In genomic region chr11:125170406-125171031, GRCh38 we compare ENCODE assay signal across 10 cellular contexts. TPM values are rescaled to one million over a fixed set of nuclear protein-coding genes. Genes with fewer than 3 reads are reported as not detected.
A peak's percentile ranks its signal among the peaks of the same experiment; 100 is the strongest.
DNase-seq lines count a peak whose midpoint lies in the region; ATAC-seq, FAIRE-seq and TF ChIP-seq lines count a peak whose summit lies in the region.
"Had no signal": no experiment of that assay in that cellular context is flagged by ENCODE, and none has a peak within 500 bp of the region (broad histone marks: within the 10 kb centered on the region; RNA-seq: fewer than 3 reads in every experiment).

No MANE protein-coding gene starts in this region.

- no peak for TF ChIP-seq EP300 in K562 (IDR thresholded peaks at IDR 0.05; ENCODE audit: low read length)

- ATAC-seq in K562 (peak; percentile 23; the same call in 2 of the 3 replicates), psoas muscle (peak in 3 of 4 donors; percentile 17 to 38 (median 25))

- CTCF ChIA-PET in K562 (lab: Yijun Ruan, JAX; ENCODE audit: low intra/inter-chr PET ratio): no interaction called here

- H3K27ac ChIP-seq in K562 (ENCODE audit: extremely low read depth, low read depth, low read length): no peak overlapping the region
- H3K27ac ChIP-seq in right atrium auricular region: peak overlapping the region; percentile 87 to 90
- H3K27ac ChIP-seq in psoas muscle: peak overlapping the region; percentile 89

- no peak for TF ChIP-seq CTCF in K562 (IDR thresholded peaks at IDR 0.05 in 2 of 3, conservative IDR thresholded peaks at IDR 0.05 in 1 of 3; ENCODE audit: insufficient read depth in 2 of 3, low read depth in 1 of 3, low read length in 3 of 3)
- no peak for TF ChIP-seq CTCF in right atrium auricular region (IDR thresholded peaks at IDR 0.05)
- no peak for TF ChIP-seq CTCF in psoas muscle (IDR thresholded peaks at IDR 0.05)

- H3K4me2 ChIP-seq in K562 (ENCODE audit: insufficient read depth, low read length): no peak overlapping the region

- H3K36me3 ChIP-seq in K562 (ENCODE audit: control insufficient read depth, insufficient read depth, low read length) (no peaks in the 10 kb centered on the region), right atrium auricular region (no peaks in the 10 kb centered on the region), psoas muscle (ENCODE audit: insufficient read depth in 1 of 2, low read depth in 1 of 2) (no peaks in the 10 kb centered on the region)

- POLR2A ChIA-PET in K562 (lab: Yijun Ruan, JAX): no interaction called here

- 3% methylated on average over 8 of the region's 13 CpGs for WGBS in K562 (ENCODE audit: insufficient coverage, low coverage, missing lambda C conversion rate)
- WGBS in psoas muscle, 3 donors: 13 to 35% (median 21%) methylated on average over 13 of the region's 13 CpGs

- TF ChIP-seq RAD21 in K562 (CRISPR knock-in tag; conservative IDR thresholded peaks at IDR 0.05 in 1 of 2, IDR thresholded peaks at IDR 0.05 in 1 of 2): no peak

- H4K20me1 ChIP-seq in K562 (replicated peaks; ENCODE audit: control insufficient read depth, insufficient read depth, low read length): no peaks in the 10 kb centered on the region

- H3K9me1 ChIP-seq in K562 (ENCODE audit: control insufficient read depth, insufficient read depth, low read length): no peaks in the 10 kb centered on the region

- H3K27me3 ChIP-seq in K562 (ENCODE audit: control insufficient read depth in 2 of 2, insufficient read depth in 2 of 2, low read length in 2 of 2): peaks cover 35 to 69% of the 10 kb centered on the region in 2 experiments; a peak in 4 of 5 replicates
- no peaks in the 10 kb centered on the region for H3K27me3 ChIP-seq in right atrium auricular region
- no peaks in the 10 kb centered on the region for H3K27me3 ChIP-seq in psoas muscle (ENCODE audit: insufficient read depth in 3 of 3, low read length in 2 of 3)

- H3K9ac ChIP-seq in K562 (ENCODE audit: insufficient read depth in 1 of 2, low read depth in 2 of 2, low read length in 2 of 2): no peak overlapping the region

- H2AFZ ChIP-seq in K562 (ENCODE audit: low read depth, low read length): peak overlapping the region; percentile 55; the same call in 1 of the 2 replicates

- no peak overlapping the region for H3K4me3 ChIP-seq in K562
- no peak overlapping the region for H3K4me3 ChIP-seq in right atrium auricular region
- peak overlapping the region; percentile 37 for H3K4me3 ChIP-seq in psoas muscle

- intact Hi-C loops in K562 (cut with micrococcal nuclease) (no loop called here), psoas muscle (cut with DNase I) (loop anchor here in 1 of 2 donors (5.0 kb wide), 1 partner anchor 42 kb away; no protein-coding TSS in a partner anchor)

- H3K79me2 ChIP-seq in K562 (ENCODE audit: control insufficient read depth, insufficient read depth, low read length): no peaks in the 10 kb centered on the region

- peak; percentile 79 for DNase-seq in DMS 273 treated with DMSO at 0.1 percent for 48 hours (lab: John Stamatoyannopoulos, UW)
- peak; percentile 37 to 50 (median 48) for DNase-seq in K562 (ENCODE audit: extremely low read depth in 1 of 4, low spot score in 3 of 4)
- DNase-seq in right atrium auricular region (ENCODE audit: low spot score): peak; percentile 79
- DNase-seq in psoas muscle: peak; percentile 58 to 76
- no peak for DNase-seq in NCI-H1105 treated with DMSO at 0.1 percent for 48 hours (lab: John Stamatoyannopoulos, UW)
- DNase-seq in GOT3 (lab: John Stamatoyannopoulos, UW): no peak
- no peak for DNase-seq in 8988T
- no peak for DNase-seq in NCI-H2029 treated with DMSO at 0.1 percent for 48 hours (lab: John Stamatoyannopoulos, UW)
- DNase-seq: activated naive CD4-positive, alpha-beta T cell treated with anti-CD3 and anti-CD28 coated beads for 36 hours had no signal

- FAIRE-seq in K562 (lab: Jason Lieb, UNC): no peak
- FAIRE-seq: frontal cortex had no signal

- no TSS peak for BruUV-seq in K562 (replicated peaks; lab: Mats Ljungman, UMichigan)

- in situ Hi-C loops in K562 (cut with MboI): no loop called here

- H3K9me3 ChIP-seq in K562 (replicated peaks; ENCODE audit: control insufficient read depth, insufficient read depth, low read depth, low read length) (no peaks in the 10 kb centered on the region), right atrium auricular region (no peaks in the 10 kb centered on the region), psoas muscle (no peaks in the 10 kb centered on the region)

- peaks cover 2 to 6% of the 10 kb centered on the region in 2 experiments; a peak in 3 of 5 replicates for H3K4me1 ChIP-seq in K562 (replicated peaks in 1 of 2; ENCODE audit: control insufficient read depth in 2 of 2, insufficient read depth in 2 of 2, low read length in 2 of 2)
- H3K4me1 ChIP-seq in right atrium auricular region: peaks cover 4 to 66% of the 10 kb centered on the region in 2 donors
- H3K4me1 ChIP-seq in psoas muscle: peaks cover 51% of the 10 kb centered on the region

- no peak for TF ChIP-seq POLR2A in K562 (conservative IDR thresholded peaks at IDR 0.05)

TF ChIP-seq in K562, 482 proteins besides CTCF, POLR2A, EP300 and RAD21:
- TF ChIP-seq KDM5B (IDR thresholded peaks at IDR 0.05; ENCODE audit: insufficient replicate concordance, low read depth, low read length) (no peak), DMBX1 (CRISPR knock-in tag; IDR thresholded peaks at IDR 0.05; ENCODE audit: borderline replicate concordance) (peak; percentile 32; the same call in 1 of the 2 replicates)

RNA-seq across cellular contexts. Expression of gene PKNOX2, which starts 6.0 kb away (rescaled TPM):
- total RNA-seq in K562 (2011; cell fraction: chromatin; rRNA removed; ENCODE audit: low replicate concordance): not detected in 2 replicates
- not detected in 2 replicates for total RNA-seq in K562 (2011; cell fraction: nucleolus; rRNA removed)
- not detected in 2 replicates for total RNA-seq in K562 (2011; cell fraction: nucleoplasm; rRNA removed)
- total RNA-seq in K562 (2014; rRNA removed) (not detected in 2 replicates), K562 (2014; rRNA removed; fragmentation: Illumina TruSeq; extraction: Trizol) (not detected in 2 replicates), K562 (2015; rRNA removed; fragmentation: Illumina TruSeq; extraction: Trizol) (not detected in 2 replicates), K562 (2021) (not detected in 2 replicates), right atrium auricular region (1 to 10 TPM; 5.5 to 6.9 TPM), psoas muscle (10 to 100 TPM; 14.5 to 30.5 (median 26.4) TPM)
- polyA plus RNA-seq in K562 (2011; rRNA removed) (not detected in 2 replicates), K562 (2014; fragmentation: Illumina TruSeq; extraction: Trizol) (not detected in 2 replicates), K562 (2014; fragmentation: Nextera tagmentation; extraction: Ambion mirVana) (not detected), K562 (2014; rRNA removed) (not detected in 2 replicates), psoas muscle (1 to 10 TPM; 1.8 to 8.8 (median 4.1) TPM)
- polyA plus RNA-seq in K562 (2011; cell fraction: cytosol; rRNA removed): not detected in 2 replicates
- not detected in 2 replicates for polyA plus RNA-seq in K562 (2011; cell fraction: nucleus; rRNA removed)
- 0.01 TPM in 1 of 2 replicates, not detected in the other for polyA plus RNA-seq in K562 (2012)
- polyA minus RNA-seq in K562 (2011; rRNA and poly(A)+ RNA removed): not detected in 2 replicates
- not detected in 2 replicates for polyA minus RNA-seq in K562 (2011; cell fraction: cytosol; rRNA and poly(A)+ RNA removed)
- not detected in 2 replicates for polyA minus RNA-seq in K562 (2011; cell fraction: nucleus; rRNA and poly(A)+ RNA removed)
- total RNA-seq: activated naive CD4-positive, alpha-beta T cell treated with anti-CD3 and anti-CD28 coated beads for 36 hours had no signal

RNA-seq across cellular contexts. Expression of gene TMEM218, which starts 59.1 kb away (rescaled TPM):
- 14.9 and 15.6 TPM in 2 replicates for total RNA-seq in K562 (2011; cell fraction: chromatin; rRNA removed; ENCODE audit: low replicate concordance)
- total RNA-seq in K562 (2011; cell fraction: nucleolus; rRNA removed): 11.4 and 16.0 TPM in 2 replicates
- 20.0 and 24.9 TPM in 2 replicates for total RNA-seq in K562 (2011; cell fraction: nucleoplasm; rRNA removed)
- 13.4 and 19.4 TPM in 2 replicates for total RNA-seq in K562 (2014; rRNA removed)
- 26.9 and 28.7 TPM in 2 replicates for total RNA-seq in K562 (2014; rRNA removed; fragmentation: Illumina TruSeq; extraction: Trizol)
- total RNA-seq in K562 (2015; rRNA removed; fragmentation: Illumina TruSeq; extraction: Trizol): 21.7 and 25.4 TPM in 2 replicates
- total RNA-seq in K562 (2021): 15.9 and 17.2 TPM in 2 replicates
- 17.5 and 32.2 TPM in 2 replicates for polyA plus RNA-seq in K562 (2011; rRNA removed)
- polyA plus RNA-seq in K562 (2011; cell fraction: cytosol; rRNA removed): 17.6 and 22.3 TPM in 2 replicates
- polyA plus RNA-seq in K562 (2011; cell fraction: nucleus; rRNA removed): 36.4 and 50.8 TPM in 2 replicates
- 23.1 and 29.3 TPM in 2 replicates for polyA plus RNA-seq in K562 (2012)
- 25.4 and 30.5 TPM in 2 replicates for polyA plus RNA-seq in K562 (2014; fragmentation: Illumina TruSeq; extraction: Trizol)
- polyA plus RNA-seq in K562 (2014; fragmentation: Nextera tagmentation; extraction: Ambion mirVana): 10 to 100 TPM; 24.8 to 25.1 TPM
- polyA plus RNA-seq in K562 (2014; rRNA removed): 24.7 and 26.6 TPM in 2 replicates
- polyA minus RNA-seq in K562 (2011; rRNA and poly(A)+ RNA removed): 8.5 and 11.0 TPM in 2 replicates
- 4.2 and 6.5 TPM in 2 replicates for polyA minus RNA-seq in K562 (2011; cell fraction: cytosol; rRNA and poly(A)+ RNA removed)
- 11.8 and 13.7 TPM in 2 replicates for polyA minus RNA-seq in K562 (2011; cell fraction: nucleus; rRNA and poly(A)+ RNA removed)
- 10 to 100 TPM in 1 of 2 donors, 1 to 10 TPM in 1; 8.3 to 15.3 TPM for total RNA-seq in right atrium auricular region
- 10 to 100 TPM in 1 of 4 donors, 1 to 10 TPM in 3; 4.9 to 12.1 (median 5.9) TPM for total RNA-seq in psoas muscle
- polyA plus RNA-seq in psoas muscle: 10 to 100 TPM; 13.6 to 30.3 (median 18.4) TPM

Comparison
In these comparisons a context has a peak if more than half of its experiments do, and no peak if none do; other contexts are left out.
1. DNase-seq: peak in DMS 273 treated with DMSO at 0.1 percent for 48 hours (single experiment), K562 (4 of 4), right atrium auricular region (single experiment) and psoas muscle (2 of 2); none in NCI-H1105 treated with DMSO at 0.1 percent for 48 hours (single experiment), GOT3 (single experiment), 8988T (single experiment) and NCI-H2029 treated with DMSO at 0.1 percent for 48 hours (single experiment).
2. RNA of gene PKNOX2, which starts 6.0 kb away (total RNA-seq): 14.5 to 30.5 TPM in psoas muscle and 5.5 to 6.9 TPM in right atrium auricular region; not detected in K562; every median in the first group is over 4 times any median in the second.